Comparison of ENCODE assay signal across 23 cellular contexts in genomic region chr6:15853259-15853658, GRCh38.
"Had no signal": no experiment of that assay in that cellular context is flagged by ENCODE, and none has a peak within 500 bp of the region (broad histone marks: within the 10 kb centered on the region; RNA-seq: fewer than 3 reads in every experiment).

No MANE protein-coding gene starts in this region.

- H3K4me1 ChIP-seq: esophagus muscularis mucosa, foreskin keratinocyte, gastroesophageal sphincter, heart right ventricle, left lung, lower lobe of right lung had no signal

- H3K27ac ChIP-seq: coronary artery, esophagus muscularis mucosa, foreskin keratinocyte, gastroesophageal sphincter, heart right ventricle, left lung, lower lobe of right lung had no signal

- H3K4me3 ChIP-seq: coronary artery, esophagus muscularis mucosa, gastroesophageal sphincter, heart right ventricle, left lung, lower lobe of right lung, mucosa of descending colon had no signal

- H3K27ac Mint-ChIP-seq: mesothelial cell of epicardium had no signal

- H3K36me3 Mint-ChIP-seq: mesothelial cell of epicardium, naive B cell had no signal

- H3K36me3 ChIP-seq: esophagus muscularis mucosa, gastroesophageal sphincter, heart right ventricle, left lung, lower lobe of right lung had no signal

- H3K4me3 Mint-ChIP-seq: mesothelial cell of epicardium; naive B cell; naive thymus-derived CD8-positive, alpha-beta T cell had no signal

- H3K9me3 ChIP-seq: esophagus muscularis mucosa, left lung, lower lobe of right lung, mucosa of descending colon had no signal

- DNase-seq: effector CD4-positive, alpha-beta T cell; effector memory CD4-positive, alpha-beta T cell; foreskin keratinocyte; head of caudate nucleus; heart right ventricle; hippocampal formation; left cardiac atrium; left lung; left ventricle myocardium superior; lower lobe of right lung; mesenchymal stem cell; mucosa of descending colon; naive B cell; naive thymus-derived CD8-positive, alpha-beta T cell had no signal

- H3K9me3 Mint-ChIP-seq: mesothelial cell of epicardium; naive thymus-derived CD8-positive, alpha-beta T cell had no signal

- FAIRE-seq: colon, endothelial cell of umbilical vein, frontal cortex, islet of Langerhans, keratinocyte had no signal

- H3K4me1 Mint-ChIP-seq: mesothelial cell of epicardium; naive thymus-derived CD8-positive, alpha-beta T cell had no signal

- ATAC-seq: foreskin keratinocyte; gastroesophageal sphincter; heart right ventricle; left cardiac atrium; left lung; left ventricle myocardium superior; lower lobe of right lung; mucosa of descending colon; naive thymus-derived CD8-positive, alpha-beta T cell had no signal

- H3K27me3 ChIP-seq: esophagus muscularis mucosa, gastroesophageal sphincter, heart right ventricle, left lung had no signal
